Comparison of ENCODE assay signal across 12 cellular contexts in the genomic region with DNA sequence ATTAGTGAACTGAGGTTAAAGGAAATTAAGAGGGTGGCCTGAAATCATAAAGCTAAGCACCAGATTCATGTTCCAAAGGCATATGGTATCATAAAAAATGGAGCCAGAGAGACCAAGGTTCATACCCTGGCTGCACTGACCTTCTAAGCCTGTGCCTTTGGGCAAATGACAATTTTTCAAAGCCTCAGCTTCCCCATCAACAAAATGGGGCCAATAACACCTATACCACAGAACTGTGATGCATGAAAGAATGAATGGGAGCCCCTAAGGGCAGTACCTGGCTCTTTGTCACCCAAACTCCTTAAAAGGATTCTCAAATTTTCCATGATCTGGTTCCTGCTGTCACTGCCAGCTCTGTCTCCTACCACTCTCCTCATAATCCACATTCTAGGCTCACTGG.
"Had no signal": no experiment of that assay in that cellular context is flagged by ENCODE, and none has a peak within 500 bp of the region (broad histone marks: within the 10 kb centered on the region; RNA-seq: fewer than 3 reads in every experiment).

No MANE protein-coding gene starts in this region.

- H3K9me3 ChIP-seq: gastroesophageal sphincter, left lung, ovary, transverse colon had no signal

- H3K27ac ChIP-seq: coronary artery, gastroesophageal sphincter, left lung, ovary, transverse colon had no signal

- H3K4me3 ChIP-seq: coronary artery, gastroesophageal sphincter, left lung, ovary, transverse colon had no signal

- H3K4me3 Mint-ChIP-seq: T-helper 2 cell treated with Interferon-gamma antibody and Interleukin-4, amounts not matched to agents 5 μg/mL and 100 μg/mL, for 36 hours had no signal

- H3K27ac Mint-ChIP-seq: T-helper 2 cell treated with Interferon-gamma antibody and Interleukin-4, amounts not matched to agents 5 μg/mL and 100 μg/mL, for 36 hours had no signal

- DNase-seq: activated effector memory CD4-positive, alpha-beta T cell treated with Interleukin-2 at 50 U/mL for 16 hours; caudate nucleus; effector CD8-positive, alpha-beta T cell; left lung; ovary; stimulated activated CD4-positive, alpha-beta T cell treated with anti-CD3 and anti-CD28 coated beads, Interleukin-15, amount 100 ng/mL, for 24 hours; stimulated activated CD4-positive, alpha-beta T cell treated with anti-CD3 and anti-CD28 coated beads, Interleukin-4, amount 100 ng/mL, for 24 hours; SW 1271; transverse colon had no signal

- H3K9me3 Mint-ChIP-seq: T-helper 2 cell treated with Interferon-gamma antibody and Interleukin-4, amounts not matched to agents 5 μg/mL and 100 μg/mL, for 36 hours had no signal

- ATAC-seq: gastroesophageal sphincter, left lung had no signal

- H3K36me3 ChIP-seq: gastroesophageal sphincter, left lung, ovary, transverse colon had no signal

- H3K27me3 ChIP-seq: gastroesophageal sphincter, left lung, ovary, transverse colon had no signal
